ENCODE assay signal across 32 cellular contexts in genomic region chr3:183486472-183486871, GRCh38. TPM values are rescaled to one million over a fixed set of nuclear protein-coding genes. Genes with fewer than 3 reads are reported as not detected.
A peak's percentile ranks its signal among the peaks of the same experiment; 100 is the strongest.
DNase-seq lines count a peak whose midpoint lies in the region; ATAC-seq and TF ChIP-seq lines count a peak whose summit lies in the region.
"Had no signal": no experiment of that assay in that cellular context is flagged by ENCODE, and none has a peak within 500 bp of the region (broad histone marks: within the 10 kb centered on the region; RNA-seq: fewer than 3 reads in every experiment).

No MANE protein-coding gene starts in this region.

- no peak overlapping the region for H3K9ac ChIP-seq in endodermal cell (ENCODE audit: extremely low read depth, low read length, poor library complexity, severe bottlenecking)

- H3K36me3 ChIP-seq in endodermal cell (ENCODE audit: control insufficient read depth, insufficient read depth, low read length) (no peaks in the 10 kb centered on the region), psoas muscle (ENCODE audit: insufficient read depth in 1 of 2, low read depth in 1 of 2) (no peaks in the 10 kb centered on the region)
- H3K36me3 ChIP-seq: ascending aorta, colonic mucosa, SJSA1 had no signal

- TF ChIP-seq CTCF in endodermal cell (conservative IDR thresholded peaks at IDR 0.05), result no peak
- TF ChIP-seq CTCF in psoas muscle (IDR thresholded peaks at IDR 0.05), result no peak

- peaks cover 12% of the 10 kb centered on the region for H3K4me1 ChIP-seq in endodermal cell (ENCODE audit: control insufficient read depth, insufficient read depth, low read length)
- H3K4me1 ChIP-seq in psoas muscle, result peaks cover 38% of the 10 kb centered on the region
- H3K4me1 ChIP-seq: ascending aorta, SJSA1 had no signal

- WGBS in endodermal cell (ENCODE audit: insufficient coverage in 1 of 2, insufficient read length in 1 of 2), 2 experiments, result 94% methylated on average over 4 to 6 of the region's 6 CpGs
- WGBS in psoas muscle, 3 donors, result 37 to 47% (median 42%) methylated on average over 6 of the region's 6 CpGs

- H3K27ac ChIP-seq in endodermal cell (ENCODE audit: low read depth, low read length) (no peak overlapping the region), psoas muscle (peak overlapping the region; percentile 56)
- H3K27ac ChIP-seq: ascending aorta, colonic mucosa, left lung, RWPE1, SJSA1, VCaP had no signal

- H3K27me3 ChIP-seq in endodermal cell (ENCODE audit: control insufficient read depth, insufficient read depth, low read length, poor library complexity, severe bottlenecking), result no peaks in the 10 kb centered on the region
- H3K27me3 ChIP-seq in psoas muscle (ENCODE audit: insufficient read depth in 3 of 3, low read length in 2 of 3), result no peaks in the 10 kb centered on the region
- H3K27me3 ChIP-seq: ascending aorta, colonic mucosa, left lung, SJSA1 had no signal

- ATAC-seq in activated naive CD8-positive, alpha-beta T cell treated with anti-CD3 and anti-CD28 coated beads, Interleukin-2, amount 50 U/mL, for 24 hours, result no peak
- peak in 1 of 4 donors; percentile 56 for ATAC-seq in psoas muscle
- ATAC-seq in GM21825 (IDR thresholded peaks at IDR 0.05; ENCODE audit: unreplicated experiment), result no peak
- ATAC-seq: GM12878; left lung; stimulated activated naive B cell treated with anti-CD40 and anti-IgM and Interleukin-4, amounts not matched to agents 10 μg/mL and 1 μg/mL and 100 μg/mL, for 72 hours had no signal

- peaks cover 8% of the 10 kb centered on the region for H3K4me1 Mint-ChIP-seq in activated naive CD8-positive, alpha-beta T cell (ENCODE audit: low read depth)
- peaks cover 3% of the 10 kb centered on the region for H3K4me1 Mint-ChIP-seq in activated naive CD8-positive, alpha-beta T cell treated with anti-CD3 and anti-CD28 coated beads, Interleukin-2, amount 50 U/mL, for 24 hours
- H3K4me1 Mint-ChIP-seq in endodermal cell, result peaks cover 23% of the 10 kb centered on the region
- H3K4me1 Mint-ChIP-seq: CD8-positive, alpha-beta memory T cell had no signal

- no peak overlapping the region for H3K4me3 Mint-ChIP-seq in activated naive CD8-positive, alpha-beta T cell
- no peak overlapping the region for H3K4me3 Mint-ChIP-seq in activated naive CD8-positive, alpha-beta T cell treated with anti-CD3 and anti-CD28 coated beads, Interleukin-2, amount 50 U/mL, for 24 hours
- no peak overlapping the region for H3K4me3 Mint-ChIP-seq in endodermal cell
- H3K4me3 Mint-ChIP-seq: activated CD4-positive, alpha-beta T cell treated with anti-CD3 and anti-CD28 coated beads, Interleukin-2, amount 10 ng/mL, durations not matched to agents 24 days and 14 days; activated naive CD4-positive, alpha-beta T cell treated with anti-CD3 and anti-CD28 coated beads, Interleukin-2, amount 50 U/mL, for 24 hours; activated T-helper 1 cell treated with anti-CD3 and anti-CD28 coated beads, Interleukin-12 subunit alpha, Interleukin-12 subunit beta, Interleukin-2, Interleukin-4 antibody, amounts not matched to agents 30 ng/mL and 10 ng/mL and 1 ng/mL, durations not matched to agents 14 hours and 24 hours and 36 hours; CD8-positive, alpha-beta memory T cell; stimulated activated naive B cell treated with anti-CD40 and anti-IgM and Interleukin-4, amounts not matched to agents 10 μg/mL and 1 μg/mL and 100 μg/mL, for 72 hours had no signal

- H3K9me3 ChIP-seq in endodermal cell (ENCODE audit: control insufficient read depth, low read length), result no peaks in the 10 kb centered on the region
- no peaks in the 10 kb centered on the region for H3K9me3 ChIP-seq in psoas muscle
- H3K9me3 ChIP-seq: ascending aorta, colonic mucosa, left lung, SJSA1 had no signal

- DNase-seq in activated naive CD8-positive, alpha-beta T cell treated with anti-CD3 and anti-CD28 coated beads, Interleukin-2, amount 50 U/mL, for 24 hours, result no peak
- DNase-seq in endodermal cell (peak; percentile 35), psoas muscle (no peak), 8988T (no peak), G401 (ENCODE audit: low spot score) (no peak), anterior cingulate cortex (lab: John Stamatoyannopoulos, UW) (no peak)
- DNase-seq: activated CD4-positive, alpha-beta T cell treated with anti-CD3 and anti-CD28 coated beads, Interleukin-2, amount 10 ng/mL, durations not matched to agents 24 days and 14 days; AML-193; CD8-positive, alpha-beta memory T cell; colonic mucosa; effector memory CD4-positive, alpha-beta T cell; EL; HCEC 1CT; KG1; left lung; NCI-H1105 treated with DMSO at 0.1 percent for 48 hours; NCI-H187 treated with DMSO at 0.1 percent for 48 hours; NCI-H2171 treated with DMSO at 0.1 percent for 48 hours; NCI-H510A; nucleus accumbens; stimulated activated naive B cell treated with anti-CD40 and anti-IgM and Interleukin-4, amounts not matched to agents 10 μg/mL and 1 μg/mL and 100 μg/mL, for 72 hours; T-helper 9 cell had no signal

- H3K36me3 Mint-ChIP-seq in activated naive CD8-positive, alpha-beta T cell, result no peaks in the 10 kb centered on the region
- peaks cover 13% of the 10 kb centered on the region for H3K36me3 Mint-ChIP-seq in activated naive CD8-positive, alpha-beta T cell treated with anti-CD3 and anti-CD28 coated beads, Interleukin-2, amount 50 U/mL, for 24 hours (ENCODE audit: low read depth)
- H3K36me3 Mint-ChIP-seq in endodermal cell (ENCODE audit: low read depth), result no peaks in the 10 kb centered on the region

- no peaks in the 10 kb centered on the region for H3K27me3 Mint-ChIP-seq in activated naive CD8-positive, alpha-beta T cell
- no peaks in the 10 kb centered on the region for H3K27me3 Mint-ChIP-seq in activated naive CD8-positive, alpha-beta T cell treated with anti-CD3 and anti-CD28 coated beads, Interleukin-2, amount 50 U/mL, for 24 hours
- H3K27me3 Mint-ChIP-seq in endodermal cell (ENCODE audit: insufficient read depth), result peaks cover 2% of the 10 kb centered on the region
- H3K27me3 Mint-ChIP-seq: activated CD4-positive, alpha-beta T cell treated with anti-CD3 and anti-CD28 coated beads, Interleukin-2, amount 10 ng/mL, durations not matched to agents 24 days and 14 days; activated naive CD4-positive, alpha-beta T cell treated with anti-CD3 and anti-CD28 coated beads, Interleukin-2, amount 50 U/mL, for 24 hours; CD8-positive, alpha-beta memory T cell; stimulated activated naive B cell treated with anti-CD40 and anti-IgM and Interleukin-4, amounts not matched to agents 10 μg/mL and 1 μg/mL and 100 μg/mL, for 72 hours had no signal

- no peaks in the 10 kb centered on the region for H3K9me3 Mint-ChIP-seq in activated naive CD8-positive, alpha-beta T cell (ENCODE audit: low read depth)
- H3K9me3 Mint-ChIP-seq in activated naive CD8-positive, alpha-beta T cell treated with anti-CD3 and anti-CD28 coated beads, Interleukin-2, amount 50 U/mL, for 24 hours, result no peaks in the 10 kb centered on the region
- no peaks in the 10 kb centered on the region for H3K9me3 Mint-ChIP-seq in endodermal cell
- H3K9me3 Mint-ChIP-seq: activated CD4-positive, alpha-beta T cell treated with anti-CD3 and anti-CD28 coated beads, Interleukin-2, amount 10 ng/mL, durations not matched to agents 24 days and 14 days; activated naive CD4-positive, alpha-beta T cell treated with anti-CD3 and anti-CD28 coated beads, Interleukin-2, amount 50 U/mL, for 24 hours; activated T-helper 1 cell treated with anti-CD3 and anti-CD28 coated beads, Interleukin-12 subunit alpha, Interleukin-12 subunit beta, Interleukin-2, Interleukin-4 antibody, amounts not matched to agents 30 ng/mL and 10 ng/mL and 1 ng/mL, durations not matched to agents 14 hours and 24 hours and 36 hours; CD8-positive, alpha-beta memory T cell; stimulated activated naive B cell treated with anti-CD40 and anti-IgM and Interleukin-4, amounts not matched to agents 10 μg/mL and 1 μg/mL and 100 μg/mL, for 72 hours had no signal

- intact Hi-C loops in psoas muscle (cut with DNase I), result loop anchor here in 1 of 2 donors (5.0 kb wide), 1 partner anchor 146 kb away; no protein-coding TSS in a partner anchor

- no peak overlapping the region for H3K4me3 ChIP-seq in endodermal cell (ENCODE audit: low read length)
- no peak overlapping the region for H3K4me3 ChIP-seq in psoas muscle
- H3K4me3 ChIP-seq: ascending aorta, colonic mucosa, GM12878, left lung, SJSA1 had no signal

- in situ Hi-C loops in G401 (cut with HindIII; ENCODE audit: low sequenced_read_pairs), result no loop called here

- peak overlapping the region; percentile 66 for H3K27ac Mint-ChIP-seq in activated naive CD8-positive, alpha-beta T cell
- no peak overlapping the region for H3K27ac Mint-ChIP-seq in activated naive CD8-positive, alpha-beta T cell treated with anti-CD3 and anti-CD28 coated beads, Interleukin-2, amount 50 U/mL, for 24 hours
- H3K27ac Mint-ChIP-seq in endodermal cell, result peak overlapping the region; percentile 32
- H3K27ac Mint-ChIP-seq: activated CD4-positive, alpha-beta T cell treated with anti-CD3 and anti-CD28 coated beads, Interleukin-2, amount 10 ng/mL, durations not matched to agents 24 days and 14 days; activated T-helper 1 cell treated with anti-CD3 and anti-CD28 coated beads, Interleukin-12 subunit alpha, Interleukin-12 subunit beta, Interleukin-2, Interleukin-4 antibody, amounts not matched to agents 30 ng/mL and 10 ng/mL and 1 ng/mL, durations not matched to agents 14 hours and 24 hours and 36 hours; stimulated activated naive B cell treated with anti-CD40 and anti-IgM and Interleukin-4, amounts not matched to agents 10 μg/mL and 1 μg/mL and 100 μg/mL, for 72 hours had no signal

RNA-seq across cellular contexts. Expression of gene MCF2L2, which starts 58.1 kb away (rescaled TPM):
- total RNA-seq in endodermal cell, result 10 to 100 TPM; 72.6 to 86.5 TPM
- polyA plus RNA-seq in endodermal cell (2013, experiment 1 of 2), result 21.3 TPM
- polyA plus RNA-seq in endodermal cell (2013, experiment 2 of 2), result 22.1 TPM
- total RNA-seq in psoas muscle, result under 1 TPM; 0.39 to 0.79 (median 0.57) TPM
- 1 to 10 TPM in 1 of 3 donors, under 1 TPM in 2; 0.17 to 2.7 (median 0.38) TPM for polyA plus RNA-seq in psoas muscle
- total RNA-seq in G401 (2014; rRNA removed; shearing (Covaris generic)), result 0.31 and 2.6 TPM in 2 replicates
- total RNA-seq: A673, ascending aorta had no signal

Comparison
In these comparisons a context has a peak if more than half of its experiments do, and no peak if none do; other contexts are left out.
1. RNA of gene MCF2L2, which starts 58.1 kb away (total RNA-seq): 72.6 to 86.5 TPM in endodermal cell; 0.31 to 2.6 TPM in G401 and 0.39 to 0.79 TPM in psoas muscle; every median in the first group is over 10 times any median in the second.